ENCODE assay signal across 8 cellular contexts in the genomic region with DNA sequence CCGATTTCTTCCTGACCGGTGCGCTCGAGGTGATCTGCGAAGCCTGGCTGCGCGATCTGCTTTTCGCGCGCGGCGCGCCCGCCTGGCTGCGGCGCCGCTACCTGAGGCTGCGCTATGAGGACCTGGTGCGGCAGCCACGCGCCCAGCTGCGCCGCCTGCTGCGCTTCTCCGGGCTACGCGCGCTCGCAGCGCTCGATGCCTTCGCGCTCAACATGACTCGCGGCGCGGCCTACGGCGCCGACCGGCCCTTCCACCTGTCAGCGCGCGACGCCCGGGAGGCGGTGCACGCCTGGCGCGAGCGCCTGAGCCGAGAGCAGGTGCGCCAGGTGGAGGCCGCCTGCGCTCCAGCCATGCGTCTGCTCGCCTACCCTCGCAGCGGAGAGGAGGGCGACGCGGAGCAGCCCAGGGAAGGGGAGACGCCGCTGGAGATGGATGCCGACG. TPM values are rescaled to one million over a fixed set of nuclear protein-coding genes. Genes with fewer than 3 reads are reported as not detected.
DNase-seq lines count a peak whose midpoint lies in the region; ATAC-seq and TF ChIP-seq lines count a peak whose summit lies in the region.

No MANE protein-coding gene starts in this region.

- no peaks in the 10 kb centered on the region for H3K9me3 Mint-ChIP-seq in T-helper 1 cell treated with Interleukin-12 subunit alpha and Interleukin-12 subunit beta and Interleukin-4 antibody, amounts not matched to agents 30 μg/mL and 1 μg/mL, for 36 hours
- H3K9me3 Mint-ChIP-seq in memory B cell, result no peaks in the 10 kb centered on the region

- peak overlapping the region; percentile 75 for H3K4me2 ChIP-seq in DOHH2 (ENCODE audit: low read length)

- 0 to 66% methylated on average over 4 to 48 of the region's 66 CpGs for WGBS in tibial nerve, 2 donors

- no peak for DNase-seq in coronary artery (ENCODE audit: low spot score)
- peak; percentile 16 to 32 for DNase-seq in memory B cell (ENCODE audit: low spot score in 2 of 2)
- DNase-seq in tibial nerve (ENCODE audit: low spot score in 2 of 2), result no peak
- no peak for DNase-seq in globus pallidus (ENCODE audit: low spot score)
- no peak for DNase-seq in NK-92 treated with Interleukin-12 subunit alpha and Interleukin-12 subunit beta, amount 100 ng/mL, for 24 hours (lab: John Stamatoyannopoulos, UW)

- TF ChIP-seq CTCF in DOHH2 (IDR thresholded peaks at IDR 0.05; ENCODE audit: low read depth, low read length, poor library complexity, severe bottlenecking) (no peak), coronary artery (IDR thresholded peaks at IDR 0.05) (no peak), tibial nerve (IDR thresholded peaks at IDR 0.05) (no peak)

- H3K4me1 ChIP-seq in DOHH2 (ENCODE audit: control insufficient read depth, low read length) (peaks cover 50% of the 10 kb centered on the region), tibial nerve (peaks cover 0 to 17% (median 0%) of the 10 kb centered on the region in 4 donors)

- TF ChIP-seq EP300 in tibial nerve (IDR thresholded peaks at IDR 0.05), result no peak

- H3K79me2 ChIP-seq in DOHH2 (ENCODE audit: control insufficient read depth, low read length), result no peaks in the 10 kb centered on the region

- peaks cover 38% of the 10 kb centered on the region for H3K4me1 Mint-ChIP-seq in T-helper 1 cell treated with Interleukin-12 subunit alpha and Interleukin-12 subunit beta and Interleukin-4 antibody, amounts not matched to agents 30 μg/mL and 1 μg/mL, for 36 hours (ENCODE audit: low read depth)
- H3K4me1 Mint-ChIP-seq in memory B cell, result peaks cover 27% of the 10 kb centered on the region

- peaks cover 13% of the 10 kb centered on the region for H3K36me3 Mint-ChIP-seq in T-helper 1 cell treated with Interleukin-12 subunit alpha and Interleukin-12 subunit beta and Interleukin-4 antibody, amounts not matched to agents 30 μg/mL and 1 μg/mL, for 36 hours (ENCODE audit: low read depth)
- peaks cover 3% of the 10 kb centered on the region for H3K36me3 Mint-ChIP-seq in memory B cell

- H3K36me3 ChIP-seq in DOHH2 (ENCODE audit: control insufficient read depth, low read length) (no peaks in the 10 kb centered on the region), tibial nerve (no peaks in the 10 kb centered on the region)

- no peaks in the 10 kb centered on the region for H4K20me1 ChIP-seq in DOHH2 (ENCODE audit: control insufficient read depth, insufficient read depth, low read depth, low read length)

- H3K27me3 ChIP-seq in DOHH2 (ENCODE audit: control insufficient read depth, low read length) (peaks cover 34% of the 10 kb centered on the region), tibial nerve (no peaks in the 10 kb centered on the region)

- H3K4me3 ChIP-seq in DOHH2 (ENCODE audit: low read length) (peak overlapping the region; percentile 69), coronary artery (peak overlapping the region; percentile 81), tibial nerve (peak overlapping the region; percentile 39 to 72 (median 62))

- no peak overlapping the region for H3K27ac ChIP-seq in DOHH2 (ENCODE audit: low read depth, low read length)
- peak overlapping the region in 1 of 2 donors; percentile 75 for H3K27ac ChIP-seq in coronary artery
- H3K27ac ChIP-seq in tibial nerve, result peak overlapping the region in 2 of 4 donors; percentile 74 to 80

- peak; percentile 23 for ATAC-seq in HG02885 (IDR thresholded peaks at IDR 0.05; ENCODE audit: poor library complexity, unreplicated experiment)
- peak; percentile 28 for ATAC-seq in memory B cell (ENCODE audit: low read depth)

- no peak overlapping the region for H3K27ac Mint-ChIP-seq in T-helper 1 cell treated with Interleukin-12 subunit alpha and Interleukin-12 subunit beta and Interleukin-4 antibody, amounts not matched to agents 30 μg/mL and 1 μg/mL, for 36 hours
- no peak overlapping the region for H3K27ac Mint-ChIP-seq in memory B cell

- H3K9me3 ChIP-seq in DOHH2 (ENCODE audit: control insufficient read depth, insufficient read depth, low read length) (no peaks in the 10 kb centered on the region), tibial nerve (no peaks in the 10 kb centered on the region)

- H3K4me3 Mint-ChIP-seq in T-helper 1 cell treated with Interleukin-12 subunit alpha and Interleukin-12 subunit beta and Interleukin-4 antibody, amounts not matched to agents 30 μg/mL and 1 μg/mL, for 36 hours, result peak overlapping the region; percentile 51
- peak overlapping the region; percentile 85 for H3K4me3 Mint-ChIP-seq in memory B cell

- H3K27me3 Mint-ChIP-seq in T-helper 1 cell treated with Interleukin-12 subunit alpha and Interleukin-12 subunit beta and Interleukin-4 antibody, amounts not matched to agents 30 μg/mL and 1 μg/mL, for 36 hours (ENCODE audit: low read depth), result no peaks in the 10 kb centered on the region
- H3K27me3 Mint-ChIP-seq in memory B cell, result no peaks in the 10 kb centered on the region

- peaks cover 7% of the 10 kb centered on the region; the same call in 1 of the 2 replicates for H3F3A ChIP-seq in DOHH2 (ENCODE audit: control insufficient read depth, insufficient read depth)

- TF ChIP-seq POLR2A in tibial nerve (IDR thresholded peaks at IDR 0.05), result no peak

- H3K9me2 ChIP-seq in DOHH2 (replicated peaks; ENCODE audit: control insufficient read depth, low read length), result no peaks in the 10 kb centered on the region

RNA-seq across cellular contexts. Expression of a gene that starts 1.4 kb away (rescaled TPM):
- total RNA-seq in tibial nerve, result 100 to 1,000 TPM in 1 of 4 donors, 10 to 100 TPM in 3; 35.6 to 106 (median 72.9) TPM

RNA-seq across cellular contexts. Expression of a gene that starts 29.7 kb away (rescaled TPM):
- total RNA-seq in tibial nerve, result 10 to 100 TPM in 1 of 4 donors, 1 to 10 TPM in 3; 3.1 to 16.2 (median 4.6) TPM

Comparison
In these comparisons a context has a peak if more than half of its experiments do, and no peak if none do; other contexts are left out.
1. DNase-seq: peak in memory B cell (2 of 2); none in coronary artery (single experiment), tibial nerve (0 of 2), globus pallidus (single experiment) and NK-92 treated with Interleukin-12 subunit alpha and Interleukin-12 subunit beta, amount 100 ng/mL, for 24 hours (single experiment).
2. Peak in every context shown above with its lines, with median percentiles within 50 percentile points of each other: H3K4me3 ChIP-seq.